ENCODE assay signal across 29 cellular contexts in genomic region chr3:178271740-178272387, GRCh38.
"Had no signal": no experiment of that assay in that cellular context is flagged by ENCODE, and none has a peak within 500 bp of the region (broad histone marks: within the 10 kb centered on the region; RNA-seq: fewer than 3 reads in every experiment).

No MANE protein-coding gene starts in this region.

- DNase-seq: activated CD4-positive, alpha-beta T cell treated with anti-CD3 and anti-CD28 coated beads for 36 hours; activated CD4-positive, alpha-beta T cell treated with anti-CD3 and anti-CD28 coated beads, Interleukin-2, amount 10 ng/mL, durations not matched to agents 7 days and 5 days; activated CD4-positive, alpha-beta T cell treated with anti-CD3 and anti-CD28 coated beads, Interleukin-2, amount 50 U/mL, for 48 hours; activated CD8-positive, alpha-beta T cell treated with anti-CD3 and anti-CD28 coated beads, Interleukin-2, amount 10 ng/mL, durations not matched to agents 7 days and 5 days; activated gamma-delta T cell; activated naive CD4-positive, alpha-beta T cell treated with Interleukin-2 at 50 U/mL for 16 hours; activated naive CD8-positive, alpha-beta T cell treated with anti-CD3 and anti-CD28 coated beads, Interleukin-2, amount 10 ng/mL, durations not matched to agents 7 days and 5 days; activated T-cell treated with anti-CD3 and anti-CD28 coated beads, Interleukin-2, amount 50 U/mL, for 24 hours; anterior cingulate cortex; central memory CD4-positive, alpha-beta T cell; Karpas-422; KBM-7; NCI-H1105; NCI-H1417 treated with DMSO at 0.1 percent for 48 hours; NCI-H187 treated with DMSO at 0.1 percent for 48 hours; NCI-H2081; NCI-H2171 treated with DMSO at 0.1 percent for 48 hours; NCI-H2227 treated with DMSO at 0.1 percent for 48 hours; NCI-H446; NCI-H510A treated with DMSO at 0.1 percent for 48 hours; NCI-H526 treated with DMSO at 0.1 percent for 48 hours; NCI-H774; NK-92 treated with Interleukin-12 subunit alpha and Interleukin-12 subunit beta, amount 100 ng/mL, for 24 hours; Right ventricle myocardium superior had no signal

- H3K36me3 ChIP-seq: adrenal gland had no signal

- H3K9me3 ChIP-seq: adrenal gland had no signal

- H3K4me3 ChIP-seq: adrenal gland had no signal

- ATAC-seq: activated CD4-positive, alpha-beta T cell treated with anti-CD3 and anti-CD28 coated beads for 36 hours; activated CD4-positive, CD25-positive, alpha-beta regulatory T cell treated with anti-CD3 and anti-CD28 coated beads, Interleukin-2, amount 50 U/mL, for 24 hours; activated CD8-positive, alpha-beta T cell treated with anti-CD3 and anti-CD28 coated beads, Interleukin-2, amount 10 ng/mL, durations not matched to agents 7 days and 5 days; WTC11 had no signal

- H3K27me3 ChIP-seq: adrenal gland had no signal

- FAIRE-seq: bronchial epithelial cell, TTC549 had no signal
